10 cellular contexts compared by ENCODE assay signal in the genomic region with DNA sequence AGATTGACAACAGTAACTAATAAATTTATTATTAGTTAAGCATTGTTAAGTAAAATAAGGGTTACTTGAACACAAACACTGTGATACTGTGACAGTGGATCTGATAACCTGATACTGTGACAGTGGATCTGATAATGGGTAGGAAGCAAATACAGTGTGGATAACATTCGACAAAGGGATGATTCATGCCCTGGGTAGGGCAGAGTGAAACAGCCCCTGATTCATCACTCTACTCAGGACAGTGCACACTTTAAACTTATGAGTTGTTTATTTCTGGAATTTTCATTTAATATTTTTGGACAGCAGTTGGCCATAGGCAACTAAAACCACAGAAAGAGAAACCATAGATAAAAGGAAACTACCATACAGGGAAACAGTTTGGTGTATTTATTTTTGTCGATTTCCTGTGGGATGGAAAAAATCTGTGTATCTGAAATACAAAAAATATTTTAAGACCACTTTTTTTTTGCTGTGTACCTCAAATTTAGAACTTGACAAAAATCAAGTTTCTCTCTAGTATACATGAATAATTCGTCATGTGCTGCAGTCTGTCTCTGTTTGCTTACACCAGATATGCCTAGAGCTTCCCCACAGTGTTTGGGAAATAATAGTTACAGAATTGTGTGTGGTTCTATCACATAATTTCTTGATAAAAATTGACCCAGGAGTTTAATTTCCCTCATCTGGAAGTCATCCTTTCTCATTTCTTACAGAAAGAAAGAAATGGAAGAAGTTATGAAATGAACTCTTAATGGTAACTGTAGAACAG.
DNase-seq lines count a peak whose midpoint lies in the region; ATAC-seq and TF ChIP-seq lines count a peak whose summit lies in the region.
"Had no signal": no experiment of that assay in that cellular context is flagged by ENCODE, and none has a peak within 500 bp of the region (broad histone marks: within the 10 kb centered on the region; RNA-seq: fewer than 3 reads in every experiment).

No MANE protein-coding gene starts in this region.

- ATAC-seq in HG03442 (IDR thresholded peaks at IDR 0.05; ENCODE audit: unreplicated experiment) (peak; percentile 74), left lung (peak; percentile 67), HG03025 (IDR thresholded peaks at IDR 0.05; ENCODE audit: low FRiP score, unreplicated experiment) (no peak)

- DNase-seq in COLO829 (ENCODE audit: low spot score) (peak; percentile 60), amniotic epithelial cell (ENCODE audit: low read depth) (peak; percentile 60), left lung (no peak), NCI-H774 (lab: John Stamatoyannopoulos, UW) (no peak), NCI-H82 (lab: John Stamatoyannopoulos, UW) (no peak), T-helper 2 cell (no peak)
- DNase-seq: effector CD8-positive, alpha-beta T cell; left cardiac atrium had no signal

- no peak overlapping the region for H3K4me3 ChIP-seq in left lung

- H3K9me3 ChIP-seq in left lung = no peaks in the 10 kb centered on the region

- H3K27ac ChIP-seq in left lung = no peak overlapping the region

- TF ChIP-seq CTCF in left lung (IDR thresholded peaks at IDR 0.05) = no peak

- intact Hi-C loops in left lung (cut with DNase I) = no loop called here

- H3K36me3 ChIP-seq in left lung = no peaks in the 10 kb centered on the region

- H3K4me1 ChIP-seq in left lung = peaks cover 7 to 12% of the 10 kb centered on the region in 2 donors

- H3K27me3 ChIP-seq in left lung = no peaks in the 10 kb centered on the region

Comparison
In these comparisons a context has a peak if more than half of its experiments do, and no peak if none do; other contexts are left out.
1. DNase-seq: peak in COLO829 (single experiment) and amniotic epithelial cell (single experiment); none in left lung (0 of 2), NCI-H774 (single experiment), NCI-H82 (single experiment) and T-helper 2 cell (0 of 5).